Comparison of ENCODE assay signal across 7 cellular contexts in genomic region chr11:67409261-67409666, GRCh38. TPM values are rescaled to one million over a fixed set of nuclear protein-coding genes. Genes with fewer than 3 reads are reported as not detected.
DNase-seq lines count a peak whose midpoint lies in the region; ATAC-seq and TF ChIP-seq lines count a peak whose summit lies in the region.

No MANE protein-coding gene starts in this region.

- no TSS peak for BruUV-seq in A673 (replicated peaks; lab: Mats Ljungman, UMichigan)

- H3K9me3 ChIP-seq in thymus (ENCODE audit: control insufficient read depth) (no peaks in the 10 kb centered on the region), A673 (ENCODE audit: low read depth, low read length, poor library complexity, severe bottlenecking) (no peaks in the 10 kb centered on the region)

- H3K27me3 Mint-ChIP-seq in T-cell (no peaks in the 10 kb centered on the region), chondrocyte (ENCODE audit: low read depth) (peaks cover 11% of the 10 kb centered on the region), nephron progenitor cell (ENCODE audit: low read depth, poor library complexity) (peaks cover 27% of the 10 kb centered on the region), type B pancreatic cell (peaks cover 39% of the 10 kb centered on the region)

- no peak for TF ChIP-seq CTCF in GM20000 (IDR thresholded peaks at IDR 0.05; ENCODE audit: extremely low read depth, missing control alignments)
- TF ChIP-seq CTCF in chondrocyte (IDR thresholded peaks at IDR 0.05) = no peak
- no peak for TF ChIP-seq CTCF in nephron progenitor cell (IDR thresholded peaks at IDR 0.05)
- TF ChIP-seq CTCF in A673 (conservative IDR thresholded peaks at IDR 0.05; ENCODE audit: low read depth, low read length) = no peak
- no peak for TF ChIP-seq CTCF in type B pancreatic cell (conservative IDR thresholded peaks at IDR 0.05)

- H3K27me3 ChIP-seq in thymus (ENCODE audit: control insufficient read depth, insufficient read depth) = no peaks in the 10 kb centered on the region
- H3K27me3 ChIP-seq in A673 (replicated peaks; ENCODE audit: insufficient read depth, low read depth, low read length, poor library complexity) = no peaks in the 10 kb centered on the region

- H3K4me3 ChIP-seq in thymus (ENCODE audit: low read length) (peak overlapping the region; percentile 55), A673 (ENCODE audit: low read depth, low read length, poor library complexity, severe bottlenecking) (no peak overlapping the region)

- peaks cover 85 to 93% (median 88%) of the 10 kb centered on the region in 3 donors for H3K4me1 Mint-ChIP-seq in T-cell
- no peaks in the 10 kb centered on the region for H3K4me1 Mint-ChIP-seq in chondrocyte (ENCODE audit: low read depth)
- H3K4me1 Mint-ChIP-seq in nephron progenitor cell = peaks cover 41% of the 10 kb centered on the region
- H3K4me1 Mint-ChIP-seq in type B pancreatic cell (ENCODE audit: unreplicated experiment) = peaks cover 11% of the 10 kb centered on the region

- peak overlapping the region; percentile 92 to 97 (median 96) for H3K4me3 Mint-ChIP-seq in T-cell
- no peak overlapping the region for H3K4me3 Mint-ChIP-seq in chondrocyte (ENCODE audit: unreplicated experiment)
- H3K4me3 Mint-ChIP-seq in nephron progenitor cell = no peak overlapping the region
- H3K4me3 Mint-ChIP-seq in type B pancreatic cell = no peak overlapping the region

- peak overlapping the region; percentile 98 for H3K27ac ChIP-seq in thymus (ENCODE audit: low read depth)
- no peak overlapping the region for H3K27ac ChIP-seq in A673 (ENCODE audit: low read depth, low read length, poor library complexity, severe bottlenecking)

- peaks cover 85% of the 10 kb centered on the region for H3K4me1 ChIP-seq in thymus (ENCODE audit: control insufficient read depth, insufficient read depth, low read length)
- H3K4me1 ChIP-seq in A673 (ENCODE audit: insufficient read depth, low read length, poor library complexity, severe bottlenecking) = no peaks in the 10 kb centered on the region

- POLR2A ChIA-PET in T-cell (lab: Charles Lee) (interaction anchor here in 1 of 2 donors (1.3 kb wide), 1 partner anchor 28 kb away, joined by 4 read pairs; the partner anchor contains the start of gene PTPRCAP), A673 (lab: Charles Lee; ENCODE audit: low non-redundant PET) (no interaction called here)

- WGBS in thymus = 4% methylated on average over 24 of the region's 24 CpGs

- H3K36me3 ChIP-seq in thymus (ENCODE audit: control insufficient read depth, insufficient read depth) (peaks cover 33% of the 10 kb centered on the region), A673 (ENCODE audit: insufficient read depth, low read length, poor library complexity, severe bottlenecking) (no peaks in the 10 kb centered on the region)

- H3K9me3 Mint-ChIP-seq in T-cell = no peaks in the 10 kb centered on the region
- H3K9me3 Mint-ChIP-seq in chondrocyte (ENCODE audit: low read depth) = no peaks in the 10 kb centered on the region
- H3K9me3 Mint-ChIP-seq in nephron progenitor cell = no peaks in the 10 kb centered on the region
- no peaks in the 10 kb centered on the region for H3K9me3 Mint-ChIP-seq in type B pancreatic cell

- ATAC-seq in T-cell (replicated peaks in 1 of 4) = peak; percentile 76 to 81 (median 78)

- intact Hi-C loops in A673 (cut with micrococcal nuclease; ENCODE audit: unreplicated experiment) = no loop called here

- CTCF ChIA-PET in T-cell (lab: Charles Lee) = no interaction called here
- CTCF ChIA-PET in A673 (lab: Charles Lee) = no interaction called here

- DNase-seq in GM20000 (ENCODE audit: low spot score) (peak; percentile 82), T-cell (peak; percentile 60 to 84 (median 72)), chondrocyte (ENCODE audit: low spot score) (peak; percentile 87), nephron progenitor cell (no peak), A673 (ENCODE audit: low spot score) (no peak), type B pancreatic cell (ENCODE audit: extremely low spot score, unreplicated experiment) (no peak)

- H3K27ac Mint-ChIP-seq in T-cell = peak overlapping the region; percentile 97
- no peak overlapping the region for H3K27ac Mint-ChIP-seq in chondrocyte (ENCODE audit: unreplicated experiment)
- no peak overlapping the region for H3K27ac Mint-ChIP-seq in nephron progenitor cell
- no peak overlapping the region for H3K27ac Mint-ChIP-seq in type B pancreatic cell

- H3K36me3 Mint-ChIP-seq in T-cell (peaks cover 15% of the 10 kb centered on the region), chondrocyte (ENCODE audit: low read depth) (peaks cover 1% of the 10 kb centered on the region), nephron progenitor cell (ENCODE audit: low read depth) (no peaks in the 10 kb centered on the region), type B pancreatic cell (no peaks in the 10 kb centered on the region)

RNA-seq across cellular contexts. Expression of gene TBC1D10C, which starts 5.4 kb away (rescaled TPM):
- total RNA-seq in T-cell = 100 to 1,000 TPM; 288 to 449 (median 436) TPM
- not detected in 3 replicates for total RNA-seq in chondrocyte
- 318 TPM for polyA plus RNA-seq in thymus
- total RNA-seq in A673 (2021) = not detected in 2 replicates
- total RNA-seq in type B pancreatic cell (ENCODE audit: low replicate concordance) = 0.87 TPM in 1 of 2 replicates, not detected in the other

RNA-seq across cellular contexts. Expression of gene CARNS1, which starts 6.2 kb away (rescaled TPM):
- total RNA-seq in T-cell (10 to 100 TPM in 2 of 5 donors, 1 to 10 TPM in 3; 5.5 to 19.1 (median 9.8) TPM), chondrocyte (0.36 to 1.8 TPM (median 1.8 TPM) in 3 replicates), A673 (2021) (0.13 and 0.28 TPM in 2 replicates), type B pancreatic cell (ENCODE audit: low replicate concordance) (0.31 and 1.5 TPM in 2 replicates)
- polyA plus RNA-seq in thymus = 1.7 TPM

RNA-seq across cellular contexts. Expression of gene PPP1CA, which starts 7.6 kb away (rescaled TPM):
- total RNA-seq in T-cell (100 to 1,000 TPM; 118 to 198 (median 186) TPM), chondrocyte (95.2 to 113 TPM (median 109 TPM) in 3 replicates), A673 (2021) (239 TPM in 2 replicates), type B pancreatic cell (ENCODE audit: low replicate concordance) (137 TPM in 2 replicates)
- polyA plus RNA-seq in thymus = 141 TPM

RNA-seq across cellular contexts. Expression of gene RAD9A, which starts 17.5 kb away (rescaled TPM):
- total RNA-seq in T-cell (10 to 100 TPM; 34.9 to 63.8 (median 56.2) TPM), chondrocyte (11.1 to 14.6 TPM (median 11.6 TPM) in 3 replicates), A673 (2021) (43.0 and 55.0 TPM in 2 replicates), type B pancreatic cell (ENCODE audit: low replicate concordance) (29.5 and 41.2 TPM in 2 replicates)
- 35.2 TPM for polyA plus RNA-seq in thymus

RNA-seq across cellular contexts. Expression of gene RPS6KB2, which starts 19.0 kb away (rescaled TPM):
- total RNA-seq in T-cell = 10 to 100 TPM; 60.3 to 88.0 (median 81.9) TPM
- 40.3 to 44.2 TPM (median 42.3 TPM) in 3 replicates for total RNA-seq in chondrocyte
- polyA plus RNA-seq in thymus = 76.8 TPM
- 58.8 and 65.0 TPM in 2 replicates for total RNA-seq in A673 (2021)
- total RNA-seq in type B pancreatic cell (ENCODE audit: low replicate concordance) = 55.5 and 57.0 TPM in 2 replicates

Comparison
In these comparisons a context has a peak if more than half of its experiments do, and no peak if none do; other contexts are left out.
1. DNase-seq: peak in GM20000 (single experiment), T-cell (34 of 34) and chondrocyte (single experiment); none in nephron progenitor cell (single experiment), A673 (single experiment) and type B pancreatic cell (single experiment).
2. H3K27ac Mint-ChIP-seq: peak in T-cell (2 of 2); none in chondrocyte (single experiment), nephron progenitor cell (single experiment) and type B pancreatic cell (single experiment).
3. H3K4me3 Mint-ChIP-seq: peak in T-cell (3 of 3); none in chondrocyte (single experiment), nephron progenitor cell (single experiment) and type B pancreatic cell (single experiment).
4. RNA of gene TBC1D10C, which starts 5.4 kb away (total RNA-seq): 288 to 449 TPM in T-cell; 0.87 TPM in type B pancreatic cell, not detected in chondrocyte and not detected in A673; every median in the first group is over 100 times any median in the second.